ENCODE assay signal across 14 cellular contexts in genomic region chr5:82858453-82859043, GRCh38.
A peak's percentile ranks its signal among the peaks of the same experiment; 100 is the strongest.
DNase-seq lines count a peak whose midpoint lies in the region; ATAC-seq and TF ChIP-seq lines count a peak whose summit lies in the region.
"Had no signal": no experiment of that assay in that cellular context is flagged by ENCODE, and none has a peak within 500 bp of the region (broad histone marks: within the 10 kb centered on the region; RNA-seq: fewer than 3 reads in every experiment).

No MANE protein-coding gene starts in this region.

- peaks cover 68% of the 10 kb centered on the region for H3K4me1 Mint-ChIP-seq in brain

- ATAC-seq in HG03520 (IDR thresholded peaks at IDR 0.05; ENCODE audit: unreplicated experiment), result no peak
- ATAC-seq: K562 had no signal

- no peaks in the 10 kb centered on the region for H3K9me3 Mint-ChIP-seq in brain
- H3K9me3 Mint-ChIP-seq: HFFc6 had no signal

- H3K27me3 Mint-ChIP-seq in brain, result no peaks in the 10 kb centered on the region

- H3K27ac Mint-ChIP-seq in brain, result peak overlapping the region; percentile 34 to 95 (median 85)
- H3K27ac Mint-ChIP-seq: HFFc6 had no signal

- peak overlapping the region; percentile 37 to 71 (median 54) for H3K4me3 Mint-ChIP-seq in brain
- H3K4me3 Mint-ChIP-seq: HFFc6 had no signal

- DNase-seq in M059J (ENCODE audit: low read depth) (peak; percentile 11), left kidney (ENCODE audit: low read depth, low spot score) (peak; percentile 24), putamen (ENCODE audit: low spot score) (peak; percentile 7), NCI-H1694 (lab: John Stamatoyannopoulos, UW) (no peak), foreskin melanocyte (no peak)
- DNase-seq: COR-L47, HFFc6, NCI-H1417 treated with DMSO at 0.1 percent for 48 hours, NCI-H2081 treated with DMSO at 0.1 percent for 48 hours, NCI-H526 treated with DMSO at 0.1 percent for 48 hours, SHP77 had no signal

- no peaks in the 10 kb centered on the region for H3K36me3 Mint-ChIP-seq in brain

- TF ChIP-seq CTCF in brain (conservative IDR thresholded peaks at IDR 0.05), result no peak

Comparison
In these comparisons a context has a peak if more than half of its experiments do, and no peak if none do; other contexts are left out.
1. DNase-seq: peak in M059J (single experiment), left kidney (single experiment) and putamen (single experiment); none in NCI-H1694 (single experiment) and foreskin melanocyte (single experiment).